Comparison of ENCODE assay signal across 9 cellular contexts in genomic region chr17:82882715-82883446, GRCh38. TPM values are rescaled to one million over a fixed set of nuclear protein-coding genes. Genes with fewer than 3 reads are reported as not detected.
DNase-seq lines count a peak whose midpoint lies in the region; ATAC-seq and TF ChIP-seq lines count a peak whose summit lies in the region.
"Had no signal": no experiment of that assay in that cellular context is flagged by ENCODE, and none has a peak within 500 bp of the region (broad histone marks: within the 10 kb centered on the region; RNA-seq: fewer than 3 reads in every experiment).

No MANE protein-coding gene starts in this region.

- H3K9ac ChIP-seq in IMR-90 (ENCODE audit: low read depth, low read length), result no peak overlapping the region
- H3K9ac ChIP-seq in mammary epithelial cell (ENCODE audit: insufficient read depth, low read length), result no peak overlapping the region

- no peak overlapping the region for H2BK20ac ChIP-seq in IMR-90 (ENCODE audit: low read depth, low read length)

- BruUV-seq in IMR-90 (replicated peaks; lab: Mats Ljungman, UMichigan) (no TSS peak), mammary epithelial cell (replicated peaks; lab: Mats Ljungman, UMichigan) (no TSS peak)

- CTCF ChIA-PET in IMR-90 (lab: Yijun Ruan, JAX) (no interaction called here), mammary epithelial cell (lab: Charles Lee; ENCODE audit: low non-redundant PET) (no interaction called here)

- H3K27ac ChIP-seq in IMR-90 (ENCODE audit: insufficient read depth, low read length) (no peak overlapping the region), esophagus muscularis mucosa (replicated peaks in 1 of 4) (peak overlapping the region in 3 of 4 donors; percentile 51 to 52 (median 51)), mammary epithelial cell (ENCODE audit: insufficient read depth, low read depth, low read length) (no peak overlapping the region)

- H3K4ac ChIP-seq in IMR-90 (ENCODE audit: low read depth, low read length), result no peak overlapping the region

- no peak overlapping the region for H2AFZ ChIP-seq in IMR-90 (replicated peaks; ENCODE audit: low read length, poor library complexity)
- H2AFZ ChIP-seq in mammary epithelial cell (ENCODE audit: low read depth, low read length), result no peak overlapping the region

- H4K20me1 ChIP-seq in IMR-90 (ENCODE audit: insufficient read depth, low read length) (no peaks in the 10 kb centered on the region; the same call in 1 of the 2 replicates), mammary epithelial cell (ENCODE audit: insufficient read depth, low read length) (no peaks in the 10 kb centered on the region)

- dilution Hi-C loops in IMR-90 (cut with HindIII; ENCODE audit: low sequenced_read_pairs, unreplicated experiment), result no loop called here
- dilution Hi-C loops in mammary epithelial cell (cut with HindIII; ENCODE audit: low sequenced_read_pairs), result no loop called here

- H3K9me3 ChIP-seq in IMR-90 (ENCODE audit: control insufficient read depth, insufficient read depth, low read length) (no peaks in the 10 kb centered on the region), esophagus muscularis mucosa (no peaks in the 10 kb centered on the region), mammary epithelial cell (replicated peaks; ENCODE audit: insufficient read depth, low read length) (no peaks in the 10 kb centered on the region)

- no peak overlapping the region for H2AK9ac ChIP-seq in IMR-90 (replicated peaks; ENCODE audit: low read depth, low read length, poor library complexity)

- H3K79me2 ChIP-seq in mammary epithelial cell (ENCODE audit: insufficient read depth, low read length), result peaks cover 59% of the 10 kb centered on the region

- no peaks in the 10 kb centered on the region for H3K27me3 ChIP-seq in IMR-90 (ENCODE audit: control insufficient read depth, insufficient read depth, low read length)
- no peaks in the 10 kb centered on the region for H3K27me3 ChIP-seq in esophagus muscularis mucosa
- no peaks in the 10 kb centered on the region for H3K27me3 ChIP-seq in mammary epithelial cell (ENCODE audit: insufficient read depth, low read length)

- TF ChIP-seq RAD21 in IMR-90 (IDR thresholded peaks at IDR 0.05; ENCODE audit: low read length), result no peak

- no peak overlapping the region for H4K8ac ChIP-seq in IMR-90 (ENCODE audit: low read depth in 2 of 2, low read length in 2 of 2)

- H4K5ac ChIP-seq in IMR-90 (ENCODE audit: low read depth, low read length), result no peak overlapping the region

- H2BK5ac ChIP-seq in IMR-90 (ENCODE audit: low read depth, low read length, poor library complexity, severe bottlenecking), result no peak overlapping the region

- H3K4me2 ChIP-seq in IMR-90 (ENCODE audit: low read depth, low read length), result no peak overlapping the region
- no peak overlapping the region for H3K4me2 ChIP-seq in mammary epithelial cell (ENCODE audit: insufficient read depth, low read depth, low read length)

- intact Hi-C loops in IMR-90 (cut with micrococcal nuclease), result no loop called here
- intact Hi-C loops in esophagus muscularis mucosa (cut with DNase I), result no loop called here
- intact Hi-C loops in mammary epithelial cell (cut with micrococcal nuclease), result no loop called here

- H3K4me3 ChIP-seq in IMR-90 (ENCODE audit: insufficient read depth, low read depth, low read length) (no peak overlapping the region), esophagus muscularis mucosa (no peak overlapping the region), mammary epithelial cell (replicated peaks in 1 of 3; ENCODE audit: insufficient read depth in 1 of 3, low read depth in 2 of 3, low read length in 3 of 3) (no peak overlapping the region)

- no peak overlapping the region for H4K91ac ChIP-seq in IMR-90 (ENCODE audit: insufficient read depth, low read depth, low read length)

- TF ChIP-seq EP300 in esophagus muscularis mucosa (IDR thresholded peaks at IDR 0.05), result no peak

- no peak overlapping the region for H3K14ac ChIP-seq in IMR-90 (replicated peaks; ENCODE audit: low read depth, low read length)

- H3K23ac ChIP-seq in IMR-90 (ENCODE audit: low read depth, low read length), result no peak overlapping the region

- H3K36me3 ChIP-seq in IMR-90 (ENCODE audit: control insufficient read depth, insufficient read depth, low read length), result no peaks in the 10 kb centered on the region; the same call in 1 of the 2 replicates
- H3K36me3 ChIP-seq in esophagus muscularis mucosa, result peaks cover 0 to 12% (median 0%) of the 10 kb centered on the region in 4 donors
- no peaks in the 10 kb centered on the region for H3K36me3 ChIP-seq in mammary epithelial cell (ENCODE audit: insufficient read depth, low read length)

- in situ Hi-C loops in IMR-90 (cut with MboI; ENCODE audit: low sequenced_read_pairs) (no loop called here), mammary epithelial cell (cut with MboI; ENCODE audit: low sequenced_read_pairs in 2 of 2) (no loop called here)

- H3K4me1 ChIP-seq in IMR-90 (ENCODE audit: control insufficient read depth, insufficient read depth, low read length), result peaks cover 13% of the 10 kb centered on the region
- H3K4me1 ChIP-seq in esophagus muscularis mucosa, result peaks cover 43 to 72% (median 60%) of the 10 kb centered on the region in 4 donors
- H3K4me1 ChIP-seq in mammary epithelial cell (ENCODE audit: insufficient read depth, low read length), result peaks cover 5% of the 10 kb centered on the region

- ATAC-seq in IMR-90 (ENCODE audit: low read depth) (no peak), GM21529 (IDR thresholded peaks at IDR 0.05; ENCODE audit: unreplicated experiment) (no peak)

- H3K79me1 ChIP-seq in IMR-90 (ENCODE audit: low read depth in 1 of 2, low read length in 2 of 2), result peaks cover 12 to 56% of the 10 kb centered on the region in 2 experiments; a peak in 2 of 4 replicates

- POLR2A ChIA-PET in IMR-90 (lab: Charles Lee; ENCODE audit: unreplicated experiment), result no interaction called here

- no peak overlapping the region for H3K56ac ChIP-seq in IMR-90 (ENCODE audit: extremely low read depth, insufficient read depth, low read length)

- TF ChIP-seq CTCF in IMR-90 (conservative IDR thresholded peaks at IDR 0.05; ENCODE audit: low read depth, low read length), result no peak
- no peak for TF ChIP-seq CTCF in esophagus muscularis mucosa (IDR thresholded peaks at IDR 0.05)
- TF ChIP-seq CTCF in mammary epithelial cell (conservative IDR thresholded peaks at IDR 0.05 in 1 of 2, IDR thresholded peaks at IDR 0.05 in 1 of 2; ENCODE audit: extremely low read depth in 1 of 2, insufficient read depth in 1 of 2, low read depth in 1 of 2, low read length in 2 of 2), result no peak

- WGBS in IMR-90 (ENCODE audit: extremely low coverage in 2 of 2, insufficient read length in 1 of 2), 2 experiments, result 93% methylated on average over 26 of the region's 39 CpGs; no CpG with 5 or more reads in 1 of the 2 experiments
- 96% methylated on average over 39 of the region's 39 CpGs for WGBS in esophagus muscularis mucosa
- WGBS in mammary epithelial cell (ENCODE audit: low coverage, missing lambda C conversion rate), result 97% methylated on average over 23 of the region's 39 CpGs

- H2BK120ac ChIP-seq in IMR-90 (ENCODE audit: low read depth, low read length), result no peak overlapping the region

- peaks cover 13% of the 10 kb centered on the region for H3K9me1 ChIP-seq in IMR-90 (ENCODE audit: insufficient read depth, low read length)

- 0 out of 2 replicates have a peak overlapping the region, but pooled peaks have one; percentile 33 for H2AK5ac ChIP-seq in IMR-90 (ENCODE audit: low read depth, low read length)

- DNase-seq in IMR-90 (no peak), esophagus muscularis mucosa (ENCODE audit: extremely low spot score) (no peak), SK-N-DZ (ENCODE audit: low spot score) (no peak), GM19238 (ENCODE audit: insufficient read length, low spot score) (no peak), mammary epithelial cell (no peak)
- DNase-seq in activated CD8-positive, alpha-beta memory T cell treated with anti-CD3 and anti-CD28 coated beads for 1 hour (ENCODE audit: extremely low read depth in 1 of 2, low read depth in 1 of 2), result peak; percentile 64 to 79
- DNase-seq in stimulated activated CD8-positive, alpha-beta memory T cell treated with anti-CD3 and anti-CD28 coated beads, Interleukin-15, amount 100 ng/mL, for 1 hour (ENCODE audit: low read depth), result peak; percentile 54
- DNase-seq: NCI-H1105 treated with DMSO at 0.1 percent for 48 hours had no signal

- no peak for TF ChIP-seq POLR2A in IMR-90 (IDR thresholded peaks at IDR 0.05; ENCODE audit: low read depth, low read length)
- TF ChIP-seq POLR2A in esophagus muscularis mucosa (IDR thresholded peaks at IDR 0.05; ENCODE audit: low read depth), result no peak

- no peak overlapping the region for H3K18ac ChIP-seq in IMR-90 (ENCODE audit: low read depth, low read length)

- no peak overlapping the region for H2BK15ac ChIP-seq in IMR-90 (ENCODE audit: low read depth, low read length)

TF ChIP-seq in IMR-90, 13 proteins besides CTCF, POLR2A, EP300 and RAD21 (continues in another document):
- TF ChIP-seq, protein P1, sequence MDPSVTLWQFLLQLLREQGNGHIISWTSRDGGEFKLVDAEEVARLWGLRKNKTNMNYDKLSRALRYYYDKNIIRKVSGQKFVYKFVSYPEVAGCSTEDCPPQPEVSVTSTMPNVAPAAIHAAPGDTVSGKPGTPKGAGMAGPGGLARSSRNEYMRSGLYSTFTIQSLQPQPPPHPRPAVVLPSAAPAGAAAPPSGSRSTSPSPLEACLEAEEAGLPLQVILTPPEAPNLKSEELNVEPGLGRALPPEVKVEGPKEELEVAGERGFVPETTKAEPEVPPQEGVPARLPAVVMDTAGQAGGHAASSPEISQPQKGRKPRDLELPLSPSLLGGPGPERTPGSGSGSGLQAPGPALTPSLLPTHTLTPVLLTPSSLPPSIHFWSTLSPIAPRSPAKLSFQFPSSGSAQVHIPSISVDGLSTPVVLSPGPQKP (IDR thresholded peaks at IDR 0.05; ENCODE audit: borderline replicate concordance, low read depth, low read length), result no peak
- no peak for TF ChIP-seq MAFK (IDR thresholded peaks at IDR 0.05; ENCODE audit: low read depth, low read length)
- TF ChIP-seq CEBPB (IDR thresholded peaks at IDR 0.05; ENCODE audit: low read depth, low read length), result no peak
- TF ChIP-seq MAZ (IDR thresholded peaks at IDR 0.05; ENCODE audit: borderline replicate concordance, low read depth, low read length), result no peak
- TF ChIP-seq NFE2L2 (IDR thresholded peaks at IDR 0.05; ENCODE audit: low read depth, low read length), result no peak
- TF ChIP-seq CHD1 (IDR thresholded peaks at IDR 0.05; ENCODE audit: low read depth, low read length), result no peak
- no peak for TF ChIP-seq RFX5 (IDR thresholded peaks at IDR 0.05; ENCODE audit: low read depth, low read length)
- TF ChIP-seq SMC3 (IDR thresholded peaks at IDR 0.05; ENCODE audit: low read depth, low read length), result no peak

RNA-seq across cellular contexts. Expression of gene ZNF750, which starts 43.1 kb away (rescaled TPM):
- total RNA-seq in IMR-90 (2012; rRNA removed) (not detected in 2 replicates), esophagus muscularis mucosa (not detected), mammary epithelial cell (1 to 10 TPM in 1 of 2 donors, under 1 TPM in 1; 0.33 to 1.1 TPM)
- polyA plus RNA-seq in IMR-90 (2012; rRNA removed) (not detected in 2 replicates), mammary epithelial cell (0.23 TPM)
- not detected in 2 replicates for polyA plus RNA-seq in IMR-90 (2012; cell fraction: cytosol; rRNA removed)
- polyA plus RNA-seq in IMR-90 (2012; cell fraction: nucleus; rRNA removed; ENCODE audit: low replicate concordance), result 0.07 TPM in 1 of 2 replicates, not detected in the other
- not detected in 2 replicates for polyA plus RNA-seq in SK-N-DZ (2014; cell fraction: cytosol; rRNA removed)
- not detected in 2 replicates for polyA plus RNA-seq in SK-N-DZ (2014; cell fraction: nucleus; rRNA removed)
- polyA minus RNA-seq in mammary epithelial cell, result 3.4 TPM

Comparison
In these comparisons a context has a peak if more than half of its experiments do, and no peak if none do; other contexts are left out.
1. DNase-seq: peak in activated CD8-positive, alpha-beta memory T cell treated with anti-CD3 and anti-CD28 coated beads for 1 hour (2 of 2) and stimulated activated CD8-positive, alpha-beta memory T cell treated with anti-CD3 and anti-CD28 coated beads, Interleukin-15, amount 100 ng/mL, for 1 hour (single experiment); none in IMR-90 (single experiment), esophagus muscularis mucosa (single experiment), SK-N-DZ (single experiment), GM19238 (single experiment) and mammary epithelial cell (single experiment).
2. H3K27ac ChIP-seq: peak in esophagus muscularis mucosa (3 of 4); none in IMR-90 (single experiment) and mammary epithelial cell (single experiment).